ENCODE assay signal across 15 cellular contexts in the genomic region with DNA sequence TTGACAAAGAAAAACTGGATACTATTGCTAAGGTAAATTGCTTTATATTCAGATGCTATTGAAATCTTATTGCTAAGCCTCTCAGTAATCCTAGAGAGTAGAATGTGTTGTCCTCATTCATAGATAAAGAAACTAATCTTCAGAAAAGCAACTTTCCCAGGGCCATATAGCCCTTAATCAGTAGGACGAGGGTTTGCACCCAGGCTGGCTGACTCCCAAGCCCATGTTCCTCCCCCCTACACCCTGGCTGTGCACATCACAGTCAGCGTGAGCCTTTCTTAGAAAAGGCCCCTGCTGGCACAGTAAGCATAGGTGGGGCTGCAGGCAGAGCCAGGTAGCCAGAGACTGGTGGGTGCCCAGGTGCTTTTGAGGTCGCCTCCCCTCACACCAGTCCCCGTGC.
DNase-seq lines count a peak whose midpoint lies in the region; ATAC-seq and TF ChIP-seq lines count a peak whose summit lies in the region.
"Had no signal": no experiment of that assay in that cellular context is flagged by ENCODE, and none has a peak within 500 bp of the region (broad histone marks: within the 10 kb centered on the region; RNA-seq: fewer than 3 reads in every experiment).

No MANE protein-coding gene starts in this region.

- no peak for TF ChIP-seq POLR2A in erythroblast (IDR thresholded peaks at IDR 0.05; ENCODE audit: low read length)

- no peak overlapping the region for H3K27ac ChIP-seq in WERI-Rb-1
- H3K27ac ChIP-seq: KMS-11 had no signal

- DNase-seq in NCI-H69 (lab: John Stamatoyannopoulos, UW): peak; percentile 19
- peak; percentile 16 for DNase-seq in WERI-Rb-1
- DNase-seq in erythroblast (lab: John Stamatoyannopoulos, UW): peak; percentile 43 to 77
- DNase-seq in DMS114 treated with DMSO at 0.1 percent for 48 hours (lab: John Stamatoyannopoulos, UW; ENCODE audit: unreplicated experiment): no peak
- DNase-seq in stimulated activated naive CD8-positive, alpha-beta T cell treated with anti-CD3 and anti-CD28 coated beads, Interleukin-15, Interleukin-2, amounts not matched to agents 100 U/mL and 50 U/mL, for 24 hours: no peak
- DNase-seq: ACHN; BE2C; C1 segment of cervical spinal cord; Caco-2; CD4-positive, CD25-positive, alpha-beta regulatory T cell; CD8-positive, alpha-beta memory T cell; H9 had no signal

- H3K27me3 ChIP-seq in WERI-Rb-1 (ENCODE audit: insufficient read depth, low read depth, severe bottlenecking): no peaks in the 10 kb centered on the region
- H3K27me3 ChIP-seq: BE2C had no signal

- ATAC-seq in GM18520 (IDR thresholded peaks at IDR 0.05; ENCODE audit: unreplicated experiment) (no peak), GM21423 (IDR thresholded peaks at IDR 0.05; ENCODE audit: unreplicated experiment) (no peak)
- no peak for ATAC-seq in stimulated activated naive CD8-positive, alpha-beta T cell treated with anti-CD3 and anti-CD28 coated beads, Interleukin-15, Interleukin-2, amounts not matched to agents 100 U/mL and 50 U/mL, for 24 hours

- no peaks in the 10 kb centered on the region for H3K9me3 ChIP-seq in WERI-Rb-1 (ENCODE audit: severe bottlenecking)
- H3K9me3 ChIP-seq: BE2C, Caco-2 had no signal

- no peak for TF ChIP-seq CTCF in WERI-Rb-1 (IDR thresholded peaks at IDR 0.05; ENCODE audit: low read depth, low read length)

- H3K36me3 ChIP-seq in WERI-Rb-1: no peaks in the 10 kb centered on the region
- H3K36me3 ChIP-seq: BE2C had no signal

- H3K4me3 ChIP-seq in WERI-Rb-1 (ENCODE audit: low read depth, low read length): no peak overlapping the region

Comparison
In these comparisons a context has a peak if more than half of its experiments do, and no peak if none do; other contexts are left out.
1. DNase-seq: peak in NCI-H69 (single experiment), WERI-Rb-1 (single experiment) and erythroblast (2 of 2); none in DMS114 treated with DMSO at 0.1 percent for 48 hours (single experiment) and stimulated activated naive CD8-positive, alpha-beta T cell treated with anti-CD3 and anti-CD28 coated beads, Interleukin-15, Interleukin-2, amounts not matched to agents 100 U/mL and 50 U/mL, for 24 hours (single experiment).